28 cellular contexts compared by ENCODE assay signal in genomic region chr14:101564444-101564776, GRCh38. TPM values are rescaled to one million over a fixed set of nuclear protein-coding genes. Genes with fewer than 3 reads are reported as not detected.
A peak's percentile ranks its signal among the peaks of the same experiment; 100 is the strongest.
DNase-seq lines count a peak whose midpoint lies in the region; ATAC-seq and TF ChIP-seq lines count a peak whose summit lies in the region.
"Had no signal": no experiment of that assay in that cellular context is flagged by ENCODE, and none has a peak within 500 bp of the region (broad histone marks: within the 10 kb centered on the region; RNA-seq: fewer than 3 reads in every experiment).

No MANE protein-coding gene starts in this region.

- peaks cover 89% of the 10 kb centered on the region for H3K27me3 Mint-ChIP-seq in brain

- peaks cover 78% of the 10 kb centered on the region for H3K27me3 ChIP-seq in H7 (ENCODE audit: control insufficient read depth, insufficient read depth, low read length)
- H3K27me3 ChIP-seq in mesenchymal stem cell (ENCODE audit: control insufficient read depth in 1 of 2, insufficient read depth in 1 of 2, low read length in 2 of 2): peaks cover 83 to 90% of the 10 kb centered on the region in 2 experiments
- H3K27me3 ChIP-seq in trophoblast cell (ENCODE audit: insufficient read depth, low read length): peaks cover 41% of the 10 kb centered on the region

- H4K8ac ChIP-seq in mesenchymal stem cell (ENCODE audit: low read length) (no peak overlapping the region), trophoblast cell (ENCODE audit: low read depth, low read length) (no peak overlapping the region)

- no peak overlapping the region for H2BK12ac ChIP-seq in mesenchymal stem cell (ENCODE audit: low read length in 2 of 2)
- no peak overlapping the region for H2BK12ac ChIP-seq in trophoblast cell (ENCODE audit: low read length)

- DNase-seq in H7 (no peak), mesenchymal stem cell (no peak), trophoblast cell (no peak), NAMALWA (ENCODE audit: low spot score) (no peak), ecto neural progenitor cell (ENCODE audit: low spot score) (no peak), nucleus accumbens (lab: John Stamatoyannopoulos, UW) (no peak)
- DNase-seq: activated CD4-positive, alpha-beta T cell treated with anti-CD3 and anti-CD28 coated beads, Interleukin-2, amount 50 U/mL, for 48 hours; activated CD8-positive, alpha-beta memory T cell treated with anti-CD3 and anti-CD28 coated beads, Interleukin-2, amount 50 U/mL, for 48 hours; activated naive CD8-positive, alpha-beta T cell treated with anti-CD3 and anti-CD28 coated beads for 36 hours; central memory CD4-positive, alpha-beta T cell; dermis blood vessel endothelial cell; NCI-H2081 treated with DMSO at 0.1 percent for 48 hours; OCI-M1; stimulated activated CD4-positive, alpha-beta T cell treated with anti-CD3 and anti-CD28 coated beads, Interleukin-12 subunit alpha, Interleukin-12 subunit beta, amount 100 ng/mL, for 4 hours; stimulated activated CD4-positive, alpha-beta T cell treated with anti-CD3 and anti-CD28 coated beads, Interleukin-4, amount 100 ng/mL, for 24 hours; stimulated activated naive B cell treated with anti-CD40 and anti-IgM and Interleukin-4, amounts not matched to agents 10 μg/mL and 1 μg/mL and 100 μg/mL, for 72 hours; T-helper 9 cell; uterus had no signal

- peaks cover 0 to 19% (median 7%) of the 10 kb centered on the region in 5 experiments for H3K9me3 Mint-ChIP-seq in brain
- H3K9me3 Mint-ChIP-seq: activated T-helper 17 cell treated with anti-CD3 and anti-CD28 coated beads, Interleukin-2, amount 50 U/mL, for 72 hours had no signal

- H3K4me3 ChIP-seq in H7 (ENCODE audit: insufficient read depth, low read depth, low read length) (peak overlapping the region; percentile 38; the same call in 1 of the 2 replicates), mesenchymal stem cell (ENCODE audit: insufficient read depth in 1 of 2, low read depth in 1 of 2, low read length in 2 of 2) (no peak overlapping the region), trophoblast cell (ENCODE audit: low read depth, low read length) (no peak overlapping the region)
- H3K4me3 ChIP-seq: ascending aorta had no signal

- H3K4me1 ChIP-seq in mesenchymal stem cell (ENCODE audit: control insufficient read depth, insufficient read depth, low read depth, low read length) (peaks cover 19% of the 10 kb centered on the region), trophoblast cell (ENCODE audit: control insufficient read depth in 1 of 2, insufficient read depth in 2 of 2, low read length in 2 of 2) (peaks cover 1 to 16% of the 10 kb centered on the region in 2 experiments)
- H3K4me1 ChIP-seq: ascending aorta, uterus had no signal

- H3K27ac ChIP-seq in mesenchymal stem cell (ENCODE audit: low read length, poor library complexity, severe bottlenecking) (no peak overlapping the region), trophoblast cell (ENCODE audit: low read depth, low read length) (no peak overlapping the region)
- H3K27ac ChIP-seq: ascending aorta, right atrium auricular region, uterus had no signal

- ATAC-seq in HG02798 (IDR thresholded peaks at IDR 0.05; ENCODE audit: poor library complexity, unreplicated experiment): no peak
- ATAC-seq: activated T-helper 17 cell treated with anti-CD3 and anti-CD28 coated beads, Interleukin-2, amount 50 U/mL, for 72 hours; Right ventricle myocardium inferior; stimulated activated naive B cell treated with anti-CD40 and anti-IgM and Interleukin-4, amounts not matched to agents 10 μg/mL and 1 μg/mL and 100 μg/mL, for 72 hours had no signal

- peak overlapping the region; percentile 20 for H2BK15ac ChIP-seq in mesenchymal stem cell (ENCODE audit: low read depth, poor library complexity, severe bottlenecking)

- no peak overlapping the region for H3K18ac ChIP-seq in mesenchymal stem cell (ENCODE audit: low read depth in 1 of 2, low read length in 2 of 2)
- no peak overlapping the region for H3K18ac ChIP-seq in trophoblast cell (ENCODE audit: low read length)

- H4K12ac ChIP-seq in trophoblast cell (ENCODE audit: low read depth, low read length): no peak overlapping the region

- H3K4me3 Mint-ChIP-seq in brain: peak overlapping the region; percentile 30 to 81 (median 69)
- H3K4me3 Mint-ChIP-seq: activated naive CD8-positive, alpha-beta T cell treated with anti-CD3 and anti-CD28 coated beads for 36 hours; activated T-helper 17 cell treated with anti-CD3 and anti-CD28 coated beads, Interleukin-2, amount 50 U/mL, for 72 hours had no signal

- H3K4me2 ChIP-seq in mesenchymal stem cell (ENCODE audit: low read length, poor library complexity, severe bottlenecking) (no peak overlapping the region), trophoblast cell (ENCODE audit: low read length) (peak overlapping the region; percentile 57)

- H2BK5ac ChIP-seq in mesenchymal stem cell (ENCODE audit: low read depth, low read length, poor library complexity, severe bottlenecking): no peak overlapping the region
- no peak overlapping the region for H2BK5ac ChIP-seq in trophoblast cell (ENCODE audit: low read depth, low read length, poor library complexity)

- no peak overlapping the region for H3K27ac Mint-ChIP-seq in brain
- H3K27ac Mint-ChIP-seq: activated naive CD8-positive, alpha-beta T cell treated with anti-CD3 and anti-CD28 coated beads for 36 hours; activated T-helper 17 cell treated with anti-CD3 and anti-CD28 coated beads, Interleukin-2, amount 50 U/mL, for 72 hours; CD14-positive monocyte had no signal

- peaks cover 26% of the 10 kb centered on the region for H3K4me1 Mint-ChIP-seq in brain
- H3K4me1 Mint-ChIP-seq: activated T-helper 17 cell treated with anti-CD3 and anti-CD28 coated beads, Interleukin-2, amount 50 U/mL, for 72 hours; CD14-positive monocyte had no signal

- H3K9ac ChIP-seq in mesenchymal stem cell (ENCODE audit: low read length) (no peak overlapping the region), trophoblast cell (ENCODE audit: low read length) (no peak overlapping the region)

- H3K79me1 ChIP-seq in mesenchymal stem cell (replicated peaks; ENCODE audit: low read length, poor library complexity, severe bottlenecking): no peaks in the 10 kb centered on the region
- H3K79me1 ChIP-seq in trophoblast cell (ENCODE audit: low read length): peaks cover 7% of the 10 kb centered on the region

- H4K91ac ChIP-seq in mesenchymal stem cell (ENCODE audit: low read length): no peak overlapping the region
- H4K91ac ChIP-seq in trophoblast cell (ENCODE audit: low read depth, low read length): no peak overlapping the region

- H3K23ac ChIP-seq in mesenchymal stem cell (ENCODE audit: low read length in 2 of 2) (no peak overlapping the region), trophoblast cell (ENCODE audit: low read length) (no peak overlapping the region)

- no peaks in the 10 kb centered on the region for H3K36me3 Mint-ChIP-seq in brain

- H3K14ac ChIP-seq in mesenchymal stem cell (ENCODE audit: low read length in 2 of 2) (no peak overlapping the region), trophoblast cell (ENCODE audit: low read length) (no peak overlapping the region)

- H3K4ac ChIP-seq in mesenchymal stem cell (ENCODE audit: low read depth in 1 of 2, low read length in 2 of 2) (no peak overlapping the region), trophoblast cell (ENCODE audit: low read depth, low read length) (no peak overlapping the region)

- H3K9me3 ChIP-seq in mesenchymal stem cell (ENCODE audit: control insufficient read depth, low read length): no peaks in the 10 kb centered on the region
- H3K9me3 ChIP-seq in trophoblast cell (ENCODE audit: insufficient read depth, low read depth, low read length): peaks cover 17% of the 10 kb centered on the region
- H3K9me3 ChIP-seq: ascending aorta had no signal

- H3K36me3 ChIP-seq in H7 (replicated peaks; ENCODE audit: control insufficient read depth, insufficient read depth, low read length) (no peaks in the 10 kb centered on the region), mesenchymal stem cell (ENCODE audit: control insufficient read depth in 1 of 2, insufficient read depth in 2 of 2, low read depth in 1 of 2, low read length in 2 of 2) (peaks cover 0 to 4% of the 10 kb centered on the region in 2 experiments), trophoblast cell (ENCODE audit: control insufficient read depth in 1 of 2, insufficient read depth in 2 of 2, low read length in 2 of 2) (no peaks in the 10 kb centered on the region)
- H3K36me3 ChIP-seq: ascending aorta, right atrium auricular region, uterus had no signal

- H2AK5ac ChIP-seq in mesenchymal stem cell (ENCODE audit: low read length, severe bottlenecking) (no peak overlapping the region), trophoblast cell (ENCODE audit: low read length) (no peak overlapping the region)

- H2AFZ ChIP-seq in mesenchymal stem cell (ENCODE audit: low read depth, low read length): no peak overlapping the region
- no peak overlapping the region for H2AFZ ChIP-seq in trophoblast cell (ENCODE audit: insufficient read depth, low read length, poor library complexity)

- H3K79me2 ChIP-seq in trophoblast cell (ENCODE audit: control insufficient read depth, insufficient read depth, low read length, poor library complexity): peaks cover 8% of the 10 kb centered on the region

- H2BK120ac ChIP-seq in mesenchymal stem cell (ENCODE audit: low read depth, low read length) (no peak overlapping the region), trophoblast cell (ENCODE audit: insufficient read depth, low read length, poor library complexity) (no peak overlapping the region)

- 2% methylated on average over 9 of the region's 21 CpGs for WGBS in mesenchymal stem cell
- WGBS in trophoblast cell (ENCODE audit: extremely low coverage, insufficient coverage, insufficient read length): no CpG with 5 or more reads among the region's 21 CpGs

- TF ChIP-seq CTCF in brain (conservative IDR thresholded peaks at IDR 0.05): no peak

RNA-seq across cellular contexts. Expression of gene DIO3, which starts 3.1 kb away (rescaled TPM):
- total RNA-seq in H7 (2014; rRNA removed; shearing (Covaris generic)): 0.85 and 1.0 TPM in 2 replicates
- 0.31 TPM for polyA plus RNA-seq in brain (ENCODE audit: insufficient read depth, low read depth, low replicate concordance)
- not detected for polyA plus RNA-seq in mesenchymal stem cell (2013, experiment 1 of 2)
- polyA plus RNA-seq in mesenchymal stem cell (2013, experiment 2 of 2): not detected
- 106 and 119 TPM in 2 replicates for polyA plus RNA-seq in trophoblast cell (2013)
- total RNA-seq: activated naive CD8-positive, alpha-beta T cell treated with anti-CD3 and anti-CD28 coated beads for 36 hours; activated T-helper 17 cell treated with anti-CD3 and anti-CD28 coated beads, Interleukin-2, amount 50 U/mL, for 72 hours; ascending aorta; Daoy; dermis blood vessel endothelial cell; M059J had no signal
- polyA plus RNA-seq: AG04450, CD14-positive monocyte had no signal
